15 cellular contexts compared by ENCODE assay signal in genomic region chr10:120543291-120543690, GRCh38.
DNase-seq lines count a peak whose midpoint lies in the region; ATAC-seq and TF ChIP-seq lines count a peak whose summit lies in the region.
"Had no signal": no experiment of that assay in that cellular context is flagged by ENCODE, and none has a peak within 500 bp of the region (broad histone marks: within the 10 kb centered on the region; RNA-seq: fewer than 3 reads in every experiment).

No MANE protein-coding gene starts in this region.

- H2BK15ac ChIP-seq in neuronal stem cell (ENCODE audit: low read length) = peak overlapping the region; percentile 41

- H3K4me3 ChIP-seq in neuronal stem cell (ENCODE audit: low read length in 2 of 2) = no peak overlapping the region
- no peak overlapping the region for H3K4me3 ChIP-seq in psoas muscle
- H3K4me3 ChIP-seq: BLaER1 treated with 17β-estradiol and CSF1 and Interleukin-3, amounts not matched to agents 10 nM and 100 nM; GM23248 had no signal

- peak overlapping the region; percentile 56 for H2AK5ac ChIP-seq in neuronal stem cell (ENCODE audit: low read depth, low read length)

- no peak overlapping the region for H2BK5ac ChIP-seq in neuronal stem cell (ENCODE audit: low read length)

- no peak for TF ChIP-seq CTCF in psoas muscle (IDR thresholded peaks at IDR 0.05)

- peak overlapping the region; percentile 49 for H4K91ac ChIP-seq in neuronal stem cell (ENCODE audit: low read depth, low read length, poor library complexity)

- no peaks in the 10 kb centered on the region for H3K79me1 ChIP-seq in neuronal stem cell (ENCODE audit: low read depth, low read length)

- ATAC-seq in psoas muscle = no peak
- ATAC-seq: HCT116, HepG2 had no signal

- in situ Hi-C loops in G401 (cut with HindIII; ENCODE audit: low sequenced_read_pairs) = no loop called here

- no peaks in the 10 kb centered on the region for H3K36me3 ChIP-seq in neuronal stem cell (replicated peaks in 1 of 2; ENCODE audit: control insufficient read depth in 2 of 2, insufficient read depth in 2 of 2, low read length in 2 of 2)
- no peaks in the 10 kb centered on the region for H3K36me3 ChIP-seq in psoas muscle (ENCODE audit: insufficient read depth in 1 of 2, low read depth in 1 of 2)
- H3K36me3 ChIP-seq: BLaER1 treated with 17β-estradiol and CSF1 and Interleukin-3, amounts not matched to agents 10 nM and 100 nM had no signal

- WGBS in neuronal stem cell (ENCODE audit: extremely low coverage in 2 of 2, insufficient read length in 2 of 2, insufficient replicate concordance in 1 of 2), 2 donors = no CpG with 5 or more reads among the region's 2 CpGs
- WGBS in psoas muscle, 3 donors = 76 to 91% (median 85%) methylated on average over 2 of the region's 2 CpGs

- no peaks in the 10 kb centered on the region for H3K27me3 ChIP-seq in neuronal stem cell (ENCODE audit: control insufficient read depth in 3 of 3, insufficient read depth in 3 of 3, low read depth in 1 of 3, low read length in 3 of 3)
- H3K27me3 ChIP-seq in psoas muscle (ENCODE audit: insufficient read depth in 3 of 3, low read length in 2 of 3) = no peaks in the 10 kb centered on the region
- H3K27me3 ChIP-seq: BLaER1 treated with 17β-estradiol and CSF1 and Interleukin-3, amounts not matched to agents 10 nM and 100 nM had no signal

- no peaks in the 10 kb centered on the region for H3K9me3 ChIP-seq in neuronal stem cell (replicated peaks in 1 of 2; ENCODE audit: control insufficient read depth in 2 of 2, insufficient read depth in 1 of 2, low read depth in 1 of 2, low read length in 2 of 2)
- H3K9me3 ChIP-seq in psoas muscle = no peaks in the 10 kb centered on the region

- peak overlapping the region; percentile 84 for H2BK12ac ChIP-seq in neuronal stem cell (ENCODE audit: low read length)

- no peak overlapping the region for H3K4me2 ChIP-seq in neuronal stem cell (ENCODE audit: insufficient read depth, low read length, poor library complexity, severe bottlenecking)
- H3K4me2 ChIP-seq: BLaER1 treated with 17β-estradiol and CSF1 and Interleukin-3, amounts not matched to agents 10 nM and 100 nM had no signal

- no peak overlapping the region for H3K14ac ChIP-seq in neuronal stem cell (ENCODE audit: low read length)

- no peak overlapping the region for H3K4ac ChIP-seq in neuronal stem cell (ENCODE audit: low read length)

- no peak overlapping the region for H3K23ac ChIP-seq in neuronal stem cell (ENCODE audit: low read depth, low read length, poor library complexity)

- H2AFZ ChIP-seq in neuronal stem cell (ENCODE audit: low read length) = no peak overlapping the region
- H2AFZ ChIP-seq: GM23248 had no signal

- H3K27ac ChIP-seq in neuronal stem cell (replicated peaks; ENCODE audit: low read length) (no peak overlapping the region), psoas muscle (no peak overlapping the region)
- H3K27ac ChIP-seq: BLaER1 treated with 17β-estradiol and CSF1 and Interleukin-3, amounts not matched to agents 10 nM and 100 nM; GM23248 had no signal

- intact Hi-C loops in psoas muscle (cut with DNase I) = no loop called here

- H4K8ac ChIP-seq in neuronal stem cell (ENCODE audit: low read depth, low read length) = no peak overlapping the region

- DNase-seq in DMS79 treated with DMSO at 0.1 percent for 48 hours (lab: John Stamatoyannopoulos, UW) = peak; percentile 3
- no peak for DNase-seq in DMS79 (lab: John Stamatoyannopoulos, UW)
- peak; percentile 92 for DNase-seq in G401 (ENCODE audit: low spot score)
- DNase-seq in NCI-H69 (lab: John Stamatoyannopoulos, UW) = peak; percentile 52
- no peak for DNase-seq in neuronal stem cell (ENCODE audit: low spot score)
- no peak for DNase-seq in iPS-NIHi11 (ENCODE audit: low spot score)
- no peak for DNase-seq in psoas muscle
- DNase-seq: 8988T; CD4-positive, CD25-positive, alpha-beta regulatory T cell; DND-41; GF-D8; GM23248 had no signal

- H3K18ac ChIP-seq in neuronal stem cell (ENCODE audit: low read length) = peak overlapping the region; percentile 73

- H3K4me1 ChIP-seq in neuronal stem cell (ENCODE audit: control insufficient read depth in 2 of 2, insufficient read depth in 1 of 2, low read depth in 1 of 2, low read length in 2 of 2) (peaks cover 0 to 20% of the 10 kb centered on the region in 2 donors), psoas muscle (no peaks in the 10 kb centered on the region)
- H3K4me1 ChIP-seq: BLaER1 treated with 17β-estradiol and CSF1 and Interleukin-3, amounts not matched to agents 10 nM and 100 nM had no signal

- no peak overlapping the region for H3K9ac ChIP-seq in neuronal stem cell (ENCODE audit: low read depth, low read length, poor library complexity)
- H3K9ac ChIP-seq: BLaER1 treated with 17β-estradiol and CSF1 and Interleukin-3, amounts not matched to agents 10 nM and 100 nM; GM23248 had no signal

- no peak overlapping the region for H2BK120ac ChIP-seq in neuronal stem cell (ENCODE audit: low read depth, low read length)

Comparison
In these comparisons a context has a peak if more than half of its experiments do, and no peak if none do; other contexts are left out.
1. DNase-seq: peak in DMS79 treated with DMSO at 0.1 percent for 48 hours (single experiment), G401 (single experiment) and NCI-H69 (single experiment); none in DMS79 (single experiment), neuronal stem cell (single experiment), iPS-NIHi11 (single experiment) and psoas muscle (0 of 2).